In the genomic region with DNA sequence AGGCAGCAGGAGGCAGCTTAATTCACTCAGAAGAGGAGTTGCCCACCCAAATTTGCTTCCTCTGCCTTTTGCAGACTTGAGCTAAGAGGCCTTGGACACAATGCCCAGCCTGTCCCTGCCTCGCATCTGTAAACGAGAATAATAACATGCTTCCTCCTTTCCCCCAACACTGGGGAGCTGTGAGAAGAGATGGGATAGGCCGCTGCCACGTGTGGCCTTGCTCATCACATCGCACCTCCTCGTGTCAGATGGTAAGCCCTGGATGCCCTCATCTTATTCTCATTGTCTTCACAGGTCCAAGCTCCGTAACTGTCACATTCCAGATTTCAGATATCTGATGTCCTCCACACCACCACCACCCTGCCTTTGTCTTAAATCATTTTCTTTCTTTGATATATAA, we compare ENCODE assay signal across 20 cellular contexts. TPM values are rescaled to one million over a fixed set of nuclear protein-coding genes. Genes with fewer than 3 reads are reported as not detected.
DNase-seq lines count a peak whose midpoint lies in the region; ATAC-seq, FAIRE-seq and TF ChIP-seq lines count a peak whose summit lies in the region.
"Had no signal": no experiment of that assay in that cellular context is flagged by ENCODE, and none has a peak within 500 bp of the region (broad histone marks: within the 10 kb centered on the region; RNA-seq: fewer than 3 reads in every experiment).

No MANE protein-coding gene starts in this region.

- H3K27me3 ChIP-seq in IMR-90 (ENCODE audit: control insufficient read depth, insufficient read depth, low read length) (peaks cover 5% of the 10 kb centered on the region; the same call in 1 of the 2 replicates), H1 (replicated peaks in 1 of 4; ENCODE audit: control insufficient read depth in 3 of 4, extremely low read depth in 1 of 4, insufficient read depth in 3 of 4, low read length in 3 of 4) (no peaks in the 10 kb centered on the region)

- peaks cover 3% of the 10 kb centered on the region; the same call in 1 of the 2 replicates for H3K27me3 Mint-ChIP-seq in WTC11 (ENCODE audit: low read depth)
- H3K27me3 Mint-ChIP-seq in activated naive CD8-positive, alpha-beta T cell treated with anti-CD3 and anti-CD28 coated beads, Interleukin-2, amount 50 U/mL, for 24 hours, result peaks cover 42% of the 10 kb centered on the region

- H2AK5ac ChIP-seq in IMR-90 (ENCODE audit: low read depth, low read length) (no peak overlapping the region), H1 (ENCODE audit: low read depth, low read length) (0 out of 2 replicates have a peak overlapping the region, but pooled peaks have one; percentile 65)

- TF ChIP-seq EP300 in H1 (IDR thresholded peaks at IDR 0.05; ENCODE audit: borderline replicate concordance in 1 of 2, low read depth in 2 of 2, low read length in 2 of 2), result no peak

- H3K79me1 ChIP-seq in IMR-90 (ENCODE audit: low read depth in 1 of 2, low read length in 2 of 2) (no peaks in the 10 kb centered on the region), H1 (ENCODE audit: low read depth, low read length) (no peaks in the 10 kb centered on the region)

- H2BK12ac ChIP-seq in H1 (ENCODE audit: low read depth, low read length), result no peak overlapping the region

- H2BK120ac ChIP-seq in IMR-90 (ENCODE audit: low read depth, low read length), result no peak overlapping the region
- H2BK120ac ChIP-seq in H1 (replicated peaks; ENCODE audit: low read depth, low read length), result no peak overlapping the region

- H3K4ac ChIP-seq in IMR-90 (ENCODE audit: low read depth, low read length), result no peak overlapping the region
- no peak overlapping the region for H3K4ac ChIP-seq in H1 (replicated peaks; ENCODE audit: insufficient read length, low read depth, low read length)

- dilution Hi-C loops in IMR-90 (cut with HindIII; ENCODE audit: low sequenced_read_pairs, unreplicated experiment), result no loop called here

- H3K36me3 ChIP-seq in IMR-90 (ENCODE audit: control insufficient read depth, insufficient read depth, low read length), result no peaks in the 10 kb centered on the region
- H3K36me3 ChIP-seq in H1 (ENCODE audit: control insufficient read depth in 2 of 4, insufficient read depth in 4 of 4, low read length in 3 of 4), result no peaks in the 10 kb centered on the region
- H3K36me3 ChIP-seq: BLaER1 had no signal

- no peak for TF ChIP-seq CTCF in IMR-90 (conservative IDR thresholded peaks at IDR 0.05; ENCODE audit: low read depth, low read length)
- no peak for TF ChIP-seq CTCF in WTC11 (IDR thresholded peaks at IDR 0.05)
- no peak for TF ChIP-seq CTCF in H1 (IDR thresholded peaks at IDR 0.05; ENCODE audit: control extremely low read depth in 1 of 3, insufficient read depth in 1 of 3, low read depth in 1 of 3, low read length in 3 of 3)

- no peaks in the 10 kb centered on the region; the same call in 1 of the 2 replicates for H3K9me3 Mint-ChIP-seq in WTC11
- no peaks in the 10 kb centered on the region for H3K9me3 Mint-ChIP-seq in activated naive CD8-positive, alpha-beta T cell treated with anti-CD3 and anti-CD28 coated beads, Interleukin-2, amount 50 U/mL, for 24 hours
- H3K9me3 Mint-ChIP-seq: CD8-positive, alpha-beta T cell had no signal

- H4K91ac ChIP-seq in IMR-90 (ENCODE audit: insufficient read depth, low read depth, low read length), result no peak overlapping the region
- H4K91ac ChIP-seq in H1 (replicated peaks; ENCODE audit: insufficient read length, low read length), result no peak overlapping the region

- H3K4me3 ChIP-seq in IMR-90 (ENCODE audit: insufficient read depth, low read depth, low read length) (no peak overlapping the region), H1 (ENCODE audit: extremely low read depth in 1 of 4, insufficient read depth in 2 of 4, low read depth in 3 of 4, low read length in 4 of 4) (no peak overlapping the region)
- H3K4me3 ChIP-seq: BLaER1 had no signal

- H4K5ac ChIP-seq in IMR-90 (ENCODE audit: low read depth, low read length) (no peak overlapping the region), H1 (ENCODE audit: insufficient read length, low read depth, low read length) (no peak overlapping the region)

- no peak overlapping the region for H3K4me3 Mint-ChIP-seq in WTC11
- no peak overlapping the region for H3K4me3 Mint-ChIP-seq in activated naive CD8-positive, alpha-beta T cell treated with anti-CD3 and anti-CD28 coated beads, Interleukin-2, amount 50 U/mL, for 24 hours
- H3K4me3 Mint-ChIP-seq: B cell; CD4-positive, CD25-positive, alpha-beta regulatory T cell; CD8-positive, alpha-beta T cell had no signal

- POLR2A ChIA-PET in IMR-90 (lab: Charles Lee; ENCODE audit: unreplicated experiment), result no interaction called here
- POLR2A ChIA-PET in WTC11 (lab: Charles Lee), result interaction anchor here (1.2 kb wide), 1 partner anchor 127 kb away, joined by 3 read pairs; no protein-coding TSS in a partner anchor
- POLR2A ChIA-PET in H1 (lab: Charles Lee; ENCODE audit: partially characterized antibody), result interaction anchor here (0.7 to 3.4 kb wide), 6 partner anchors 8 to 99 kb away, joined by 3 to 15 read pairs (median 4); no protein-coding TSS in a partner anchor

- H3K56ac ChIP-seq in IMR-90 (ENCODE audit: extremely low read depth, insufficient read depth, low read length), result no peak overlapping the region
- no peak overlapping the region for H3K56ac ChIP-seq in H1 (replicated peaks; ENCODE audit: insufficient read length, low read depth, low read length)

- H4K20me1 ChIP-seq in IMR-90 (ENCODE audit: insufficient read depth, low read length), result no peaks in the 10 kb centered on the region
- no peaks in the 10 kb centered on the region for H4K20me1 ChIP-seq in H1 (replicated peaks in 1 of 2; ENCODE audit: control insufficient read depth in 1 of 2, insufficient read depth in 2 of 2, low read length in 2 of 2)
- H4K20me1 ChIP-seq: BLaER1 had no signal

- 0 out of 2 replicates have a peak, but pooled peaks cover 3% of the 10 kb centered on the region for H3K9me1 ChIP-seq in IMR-90 (ENCODE audit: insufficient read depth, low read length)

- no peak overlapping the region for H3K4me2 ChIP-seq in IMR-90 (ENCODE audit: low read depth, low read length)
- no peak overlapping the region for H3K4me2 ChIP-seq in H1 (ENCODE audit: insufficient read depth in 1 of 2, low read depth in 2 of 2, low read length in 2 of 2)
- H3K4me2 ChIP-seq: BLaER1 had no signal

- H3K36me3 Mint-ChIP-seq in WTC11, result no peaks in the 10 kb centered on the region; the same call in 1 of the 2 replicates
- H3K36me3 Mint-ChIP-seq in activated naive CD8-positive, alpha-beta T cell treated with anti-CD3 and anti-CD28 coated beads, Interleukin-2, amount 50 U/mL, for 24 hours (ENCODE audit: low read depth), result no peaks in the 10 kb centered on the region
- H3K36me3 Mint-ChIP-seq: CD4-positive, CD25-positive, alpha-beta regulatory T cell; CD8-positive, alpha-beta T cell had no signal

- H2BK5ac ChIP-seq in IMR-90 (ENCODE audit: low read depth, low read length, poor library complexity, severe bottlenecking), result no peak overlapping the region
- H2BK5ac ChIP-seq in H1 (ENCODE audit: low read depth, low read length), result no peak overlapping the region

- peaks cover 3% of the 10 kb centered on the region; the same call in 1 of the 2 replicates for H3K9me3 ChIP-seq in IMR-90 (ENCODE audit: control insufficient read depth, insufficient read depth, low read length)
- no peaks in the 10 kb centered on the region for H3K9me3 ChIP-seq in H1 (ENCODE audit: insufficient read depth in 2 of 2, low read depth in 1 of 2, low read length in 1 of 2)
- H3K9me3 ChIP-seq: BLaER1, Caco-2 had no signal

- no peaks in the 10 kb centered on the region for H3K23me2 ChIP-seq in H1 (ENCODE audit: low read depth, low read length)

- no peak for TF ChIP-seq POLR2A in IMR-90 (IDR thresholded peaks at IDR 0.05; ENCODE audit: low read depth, low read length)
- TF ChIP-seq POLR2A in H1 (IDR thresholded peaks at IDR 0.05; ENCODE audit: control extremely low read depth in 1 of 2, low read depth in 2 of 2, low read length in 2 of 2), result no peak

- H3K14ac ChIP-seq in IMR-90 (replicated peaks; ENCODE audit: low read depth, low read length) (no peak overlapping the region), H1 (ENCODE audit: insufficient read length) (no peak overlapping the region)

- peaks cover 9% of the 10 kb centered on the region for H3K4me1 Mint-ChIP-seq in WTC11
- H3K4me1 Mint-ChIP-seq in activated naive CD8-positive, alpha-beta T cell treated with anti-CD3 and anti-CD28 coated beads, Interleukin-2, amount 50 U/mL, for 24 hours, result no peaks in the 10 kb centered on the region
- H3K4me1 Mint-ChIP-seq: CD4-positive, CD25-positive, alpha-beta regulatory T cell had no signal

- H3K9ac ChIP-seq in IMR-90 (ENCODE audit: low read depth, low read length) (no peak overlapping the region), H1 (replicated peaks in 1 of 4; ENCODE audit: extremely low read depth in 1 of 4, low read depth in 3 of 4, low read length in 3 of 4) (no peak overlapping the region)
- H3K9ac ChIP-seq: BLaER1 had no signal

- H3K4me1 ChIP-seq in IMR-90 (ENCODE audit: control insufficient read depth, insufficient read depth, low read length) (no peaks in the 10 kb centered on the region), H1 (replicated peaks in 1 of 4; ENCODE audit: control insufficient read depth in 3 of 4, insufficient read depth in 4 of 4, low read length in 3 of 4) (peaks cover 0 to under 1% (median 0%) of the 10 kb centered on the region in 4 experiments; a peak in 3 of 7 replicates)
- H3K4me1 ChIP-seq: Caco-2 had no signal

- no peak overlapping the region for H2BK20ac ChIP-seq in IMR-90 (ENCODE audit: low read depth, low read length)
- no peak overlapping the region for H2BK20ac ChIP-seq in H1 (ENCODE audit: low read length)

- H3K18ac ChIP-seq in IMR-90 (ENCODE audit: low read depth, low read length) (no peak overlapping the region), H1 (ENCODE audit: extremely low read depth, low read length) (no peak overlapping the region)

- peak overlapping the region; percentile 26; the same call in 1 of the 2 replicates for H3K27ac Mint-ChIP-seq in WTC11
- no peak overlapping the region for H3K27ac Mint-ChIP-seq in activated naive CD8-positive, alpha-beta T cell treated with anti-CD3 and anti-CD28 coated beads, Interleukin-2, amount 50 U/mL, for 24 hours
- H3K27ac Mint-ChIP-seq: B cell; CD4-positive, CD25-positive, alpha-beta regulatory T cell; CD8-positive, alpha-beta T cell had no signal

- H4K8ac ChIP-seq in IMR-90 (ENCODE audit: low read depth in 2 of 2, low read length in 2 of 2) (no peak overlapping the region), H1 (ENCODE audit: extremely low read depth, insufficient read depth, low read length) (0 out of 2 replicates have a peak overlapping the region, but pooled peaks have one; percentile 18)

- in situ Hi-C loops in IMR-90 (cut with MboI; ENCODE audit: low sequenced_read_pairs), result no loop called here

- TF ChIP-seq RAD21 in IMR-90 (IDR thresholded peaks at IDR 0.05; ENCODE audit: low read length) (no peak), H1 (IDR thresholded peaks at IDR 0.05 in 1 of 2, conservative IDR thresholded peaks at IDR 0.05 in 1 of 2; ENCODE audit: low read depth in 2 of 2, low read length in 2 of 2) (no peak)

- H3K23ac ChIP-seq in IMR-90 (ENCODE audit: low read depth, low read length) (no peak overlapping the region), H1 (ENCODE audit: insufficient read length) (no peak overlapping the region)

- CTCF ChIA-PET in IMR-90 (lab: Yijun Ruan, JAX) (no interaction called here), WTC11 (lab: Charles Lee) (interaction anchor here (1.6 to 5.5 kb wide), 3 partner anchors 9 to 114 kb away, joined by 4 to 66 read pairs (median 14); no protein-coding TSS in a partner anchor), H1 (lab: Charles Lee; ENCODE audit: partially characterized antibody) (interaction anchor here (0.9 to 17.3 kb wide), 11 partner anchors 9 to 506 kb away, joined by 3 to 263 read pairs (median 6); a partner anchor contains a TSS)

- no peak overlapping the region for H3K27ac ChIP-seq in IMR-90 (ENCODE audit: insufficient read depth, low read length)
- no peak overlapping the region for H3K27ac ChIP-seq in H1 (ENCODE audit: low read depth, low read length)
- H3K27ac ChIP-seq: BLaER1, C4-2B had no signal

- no peak for ATAC-seq in IMR-90 (ENCODE audit: low read depth)
- no peak for ATAC-seq in WTC11
- ATAC-seq in sciatic nerve, result no peak
- ATAC-seq in activated naive CD8-positive, alpha-beta T cell treated with anti-CD3 and anti-CD28 coated beads, Interleukin-2, amount 50 U/mL, for 24 hours, result no peak
- ATAC-seq: CD8-positive, alpha-beta T cell had no signal

- BruUV-seq in IMR-90 (replicated peaks; lab: Mats Ljungman, UMichigan), result no TSS peak

- no peak overlapping the region for H2BK15ac ChIP-seq in IMR-90 (ENCODE audit: low read depth, low read length)
- no peak overlapping the region for H2BK15ac ChIP-seq in H1 (ENCODE audit: low read length)

- peak overlapping the region; percentile 62 for H2AFZ ChIP-seq in IMR-90 (replicated peaks; ENCODE audit: low read length, poor library complexity)
- H2AFZ ChIP-seq in H1 (ENCODE audit: low read length), result no peak overlapping the region

- WGBS in IMR-90 (ENCODE audit: extremely low coverage in 2 of 2, insufficient read length in 1 of 2), 2 experiments, result 60% methylated on average over 1 of the region's 7 CpGs; no CpG with 5 or more reads in 1 of the 2 experiments
- WGBS in H1 (ENCODE audit: extremely low coverage in 1 of 2, insufficient coverage in 1 of 2, insufficient read length in 1 of 2, insufficient replicate concordance in 2 of 2, low coverage in 1 of 2, low lambda C conversion rate in 2 of 2, missing lambda C conversion rate in 1 of 2), 2 experiments, result 87% methylated on average over 7 of the region's 7 CpGs; no CpG with 5 or more reads in 1 of the 2 experiments

- DNase-seq in IMR-90 (no peak), WTC11 (ENCODE audit: low spot score) (no peak), H1 (ENCODE audit: low read depth in 1 of 2, low spot score in 2 of 2) (no peak), sciatic nerve (ENCODE audit: low spot score) (peak; percentile 15), NCI-H2107 (lab: John Stamatoyannopoulos, UW) (no peak)
- no peak for DNase-seq in activated naive CD8-positive, alpha-beta T cell treated with anti-CD3 and anti-CD28 coated beads, Interleukin-2, amount 50 U/mL, for 24 hours
- no peak for DNase-seq in activated CD8-positive, alpha-beta memory T cell treated with anti-CD3 and anti-CD28 coated beads, Interleukin-2, amount 50 U/mL, for 4 hours
- DNase-seq: Caco-2; CD4-positive, CD25-positive, alpha-beta regulatory T cell; CD8-positive, alpha-beta T cell; DMS153; DND-41; GOT3; H7; HCEC 1CT had no signal

- no peak overlapping the region for H2AK9ac ChIP-seq in IMR-90 (replicated peaks; ENCODE audit: low read depth, low read length, poor library complexity)

- no peaks in the 10 kb centered on the region for H3K79me2 ChIP-seq in H1 (ENCODE audit: control insufficient read depth in 1 of 2, insufficient read depth in 2 of 2, low read length in 2 of 2)

- no peak for FAIRE-seq in H1 (lab: Jason Lieb, UNC)
- FAIRE-seq: G401.6, GM12892 had no signal

- intact Hi-C loops in IMR-90 (cut with micrococcal nuclease), result no loop called here
- intact Hi-C loops in sciatic nerve (cut with DNase I), result no loop called here

RNA-seq across cellular contexts. Expression of a gene that starts 13.1 kb away (rescaled TPM):
- total RNA-seq in IMR-90 (2012; rRNA removed) (13.3 and 13.6 TPM in 2 replicates), WTC11 (2021) (591 to 627 TPM (median 616 TPM) in 3 replicates), sciatic nerve (39.4 TPM)
- polyA plus RNA-seq in IMR-90 (2012; rRNA removed) (19.0 and 21.1 TPM in 2 replicates), H1 (2011; rRNA removed) (722 and 951 TPM in 2 replicates)
- polyA plus RNA-seq in IMR-90 (2012; cell fraction: cytosol; rRNA removed), result 11.8 and 40.1 TPM in 2 replicates
- polyA plus RNA-seq in IMR-90 (2012; cell fraction: nucleus; rRNA removed; ENCODE audit: low replicate concordance), result 16.8 and 23.0 TPM in 2 replicates
- total RNA-seq in H1 (2021; fragmentation: NEBNext Ultra II Directional; extraction: Animal tissue kit (Norgen Biotek cat#: 25700)), result 599 and 612 TPM in 2 replicates
- polyA plus RNA-seq in H1 (2011; cell fraction: cytosol; rRNA removed), result 899 TPM
- polyA plus RNA-seq in H1 (2011; cell fraction: nucleus; rRNA removed), result 619 TPM
- polyA plus RNA-seq in H1 (2012, experiment 1 of 2), result 543 to 843 TPM (median 779 TPM) in 4 replicates
- polyA plus RNA-seq in H1 (2012, experiment 2 of 2), result 645 TPM
- 579 TPM for polyA plus RNA-seq in H1 (2013, experiment 1 of 2)
- polyA plus RNA-seq in H1 (2013, experiment 2 of 2), result 581 TPM
- 449 and 484 TPM in 2 replicates for polyA minus RNA-seq in H1 (2011; rRNA and poly(A)+ RNA removed)
- 482 TPM for polyA minus RNA-seq in H1 (2011; cell fraction: cytosol; rRNA and poly(A)+ RNA removed)
- polyA minus RNA-seq in H1 (2011; cell fraction: nucleus; rRNA and poly(A)+ RNA removed), result 267 TPM
- total RNA-seq: B cell had no signal

RNA-seq across cellular contexts. Expression of a gene that starts 18.2 kb away (rescaled TPM):
- 5.6 and 6.7 TPM in 2 replicates for total RNA-seq in IMR-90 (2012; rRNA removed)
- 13.4 and 17.7 TPM in 2 replicates for polyA plus RNA-seq in IMR-90 (2012; rRNA removed)
- polyA plus RNA-seq in IMR-90 (2012; cell fraction: cytosol; rRNA removed), result 34.8 and 53.3 TPM in 2 replicates
- 16.6 and 24.3 TPM in 2 replicates for polyA plus RNA-seq in IMR-90 (2012; cell fraction: nucleus; rRNA removed; ENCODE audit: low replicate concordance)
- total RNA-seq in WTC11 (2021), result 30.2 to 38.2 TPM (median 32.5 TPM) in 3 replicates
- 40.6 and 45.6 TPM in 2 replicates for total RNA-seq in H1 (2021; fragmentation: NEBNext Ultra II Directional; extraction: Animal tissue kit (Norgen Biotek cat#: 25700))
- 113 and 127 TPM in 2 replicates for polyA plus RNA-seq in H1 (2011; rRNA removed)
- 91.5 TPM for polyA plus RNA-seq in H1 (2011; cell fraction: cytosol; rRNA removed)
- 70.8 TPM for polyA plus RNA-seq in H1 (2011; cell fraction: nucleus; rRNA removed)
- 29.6 to 57.7 TPM (median 54.4 TPM) in 4 replicates for polyA plus RNA-seq in H1 (2012, experiment 1 of 2)
- polyA plus RNA-seq in H1 (2012, experiment 2 of 2), result 47.1 TPM
- 52.3 TPM for polyA plus RNA-seq in H1 (2013, experiment 1 of 2)
- 56.2 TPM for polyA plus RNA-seq in H1 (2013, experiment 2 of 2)
- polyA minus RNA-seq in H1 (2011; rRNA and poly(A)+ RNA removed), result 21.4 and 30.4 TPM in 2 replicates
- 15.4 TPM for polyA minus RNA-seq in H1 (2011; cell fraction: cytosol; rRNA and poly(A)+ RNA removed)
- 39.9 TPM for polyA minus RNA-seq in H1 (2011; cell fraction: nucleus; rRNA and poly(A)+ RNA removed)
- total RNA-seq in sciatic nerve, result 21.2 TPM

Comparison
In these comparisons a context has a peak if more than half of its experiments do, and no peak if none do; other contexts are left out.
1. RNA of a gene that starts 13.1 kb away (total RNA-seq): 599 to 612 TPM in H1 and 591 to 627 TPM in WTC11; 39.4 TPM in sciatic nerve (single experiment) and 13.3 to 13.6 TPM in IMR-90; every median in the first group is over 10 times any median in the second.